In genomic region chr3:14847613-14848541, GRCh38 we compare ENCODE assay signal across 12 cellular contexts. TPM values are rescaled to one million over a fixed set of nuclear protein-coding genes. Genes with fewer than 3 reads are reported as not detected.
DNase-seq lines count a peak whose midpoint lies in the region; ATAC-seq and TF ChIP-seq lines count a peak whose summit lies in the region.
"Had no signal": no experiment of that assay in that cellular context is flagged by ENCODE, and none has a peak within 500 bp of the region (broad histone marks: within the 10 kb centered on the region; RNA-seq: fewer than 3 reads in every experiment).

No MANE protein-coding gene starts in this region.

- peak; percentile 49 for ATAC-seq in activated CD8-positive, alpha-beta memory T cell treated with anti-CD3 and anti-CD28 coated beads, Interleukin-2, amount 10 ng/mL, durations not matched to agents 7 days and 5 days
- ATAC-seq in upper lobe of left lung (ENCODE audit: low FRiP score in 2 of 2), result peak; percentile 50

- H3K4me3 Mint-ChIP-seq in activated CD8-positive, alpha-beta memory T cell treated with anti-CD3 and anti-CD28 coated beads, Interleukin-2, amount 10 ng/mL, durations not matched to agents 7 days and 5 days, result no peak overlapping the region
- H3K4me3 Mint-ChIP-seq in activated CD4-positive, alpha-beta memory T cell treated with anti-CD3 and anti-CD28 coated beads, Interleukin-2, amount 10 ng/mL, durations not matched to agents 7 days and 5 days, result no peak overlapping the region
- no peak overlapping the region for H3K4me3 Mint-ChIP-seq in mesothelial cell of epicardium
- H3K4me3 Mint-ChIP-seq: CD4-positive, CD25-positive, alpha-beta regulatory T cell; stimulated activated naive CD8-positive, alpha-beta T cell treated with anti-CD3 and anti-CD28 coated beads, Interleukin-15, Interleukin-2, amounts not matched to agents 100 ng/mL and 50 ng/mL, for 24 hours had no signal

- H3K27ac ChIP-seq in upper lobe of left lung, result peak overlapping the region; percentile 62 to 80 (median 68)

- H3K36me3 ChIP-seq in upper lobe of left lung, result no peaks in the 10 kb centered on the region

- WGBS in upper lobe of left lung, 2 donors, result 27 to 90% methylated on average over 3 to 15 of the region's 15 CpGs

- no peaks in the 10 kb centered on the region for H3K9me3 ChIP-seq in upper lobe of left lung

- DNase-seq in activated CD8-positive, alpha-beta memory T cell treated with anti-CD3 and anti-CD28 coated beads, Interleukin-2, amount 10 ng/mL, durations not matched to agents 7 days and 5 days, result peak; percentile 44
- DNase-seq in activated CD8-positive, alpha-beta memory T cell treated with anti-CD3 and anti-CD28 coated beads for 24 hours, result no peak
- DNase-seq in activated CD4-positive, alpha-beta memory T cell treated with anti-CD3 and anti-CD28 coated beads, Interleukin-2, amount 10 ng/mL, durations not matched to agents 7 days and 5 days, result peak; percentile 55
- DNase-seq in iPS-NIHi7 (ENCODE audit: extremely low spot score), result peak; percentile 95
- DNase-seq in upper lobe of left lung, result peak; percentile 52 to 60
- no peak for DNase-seq in GM03348 (ENCODE audit: low spot score)
- DNase-seq in NCI-H2029 treated with DMSO at 0.1 percent for 48 hours (lab: John Stamatoyannopoulos, UW), result no peak
- no peak for DNase-seq in mesothelial cell of epicardium (ENCODE audit: low spot score in 2 of 2, unreplicated experiment in 2 of 2)
- DNase-seq: naive B cell, SIG-M5 had no signal

- no peak for TF ChIP-seq POLR2A in upper lobe of left lung (IDR thresholded peaks at IDR 0.05)

- H3K36me3 Mint-ChIP-seq in activated CD8-positive, alpha-beta memory T cell treated with anti-CD3 and anti-CD28 coated beads, Interleukin-2, amount 10 ng/mL, durations not matched to agents 7 days and 5 days, result no peaks in the 10 kb centered on the region
- H3K36me3 Mint-ChIP-seq in activated CD4-positive, alpha-beta memory T cell treated with anti-CD3 and anti-CD28 coated beads, Interleukin-2, amount 10 ng/mL, durations not matched to agents 7 days and 5 days (ENCODE audit: low read depth), result no peaks in the 10 kb centered on the region
- no peaks in the 10 kb centered on the region for H3K36me3 Mint-ChIP-seq in mesothelial cell of epicardium
- H3K36me3 Mint-ChIP-seq: CD4-positive, CD25-positive, alpha-beta regulatory T cell; naive B cell had no signal

- H3K27me3 Mint-ChIP-seq in activated CD8-positive, alpha-beta memory T cell treated with anti-CD3 and anti-CD28 coated beads, Interleukin-2, amount 10 ng/mL, durations not matched to agents 7 days and 5 days, result peaks cover 17% of the 10 kb centered on the region
- peaks cover 31% of the 10 kb centered on the region for H3K27me3 Mint-ChIP-seq in activated CD4-positive, alpha-beta memory T cell treated with anti-CD3 and anti-CD28 coated beads, Interleukin-2, amount 10 ng/mL, durations not matched to agents 7 days and 5 days
- H3K27me3 Mint-ChIP-seq in mesothelial cell of epicardium (ENCODE audit: low read depth), result peaks cover 37% of the 10 kb centered on the region
- H3K27me3 Mint-ChIP-seq: stimulated activated naive CD8-positive, alpha-beta T cell treated with anti-CD3 and anti-CD28 coated beads, Interleukin-15, Interleukin-2, amounts not matched to agents 100 ng/mL and 50 ng/mL, for 24 hours had no signal

- POLR2A ChIA-PET in activated CD4-positive, alpha-beta memory T cell treated with anti-CD3 and anti-CD28 coated beads, Interleukin-2, amount 10 ng/mL, durations not matched to agents 7 days and 5 days (lab: Charles Lee), result interaction anchor here (1.3 kb wide), 1 partner anchor 17 kb away, joined by 5 read pairs; no protein-coding TSS in a partner anchor

- peaks cover 18 to 39% (median 32%) of the 10 kb centered on the region in 4 donors for H3K4me1 ChIP-seq in upper lobe of left lung

- peak in 2 of 4 donors; percentile 67 to 82 for TF ChIP-seq EP300 in upper lobe of left lung (IDR thresholded peaks at IDR 0.05)

- H3K27ac Mint-ChIP-seq in activated CD8-positive, alpha-beta memory T cell treated with anti-CD3 and anti-CD28 coated beads, Interleukin-2, amount 10 ng/mL, durations not matched to agents 7 days and 5 days, result peak overlapping the region; percentile 13
- H3K27ac Mint-ChIP-seq in activated CD4-positive, alpha-beta memory T cell treated with anti-CD3 and anti-CD28 coated beads, Interleukin-2, amount 10 ng/mL, durations not matched to agents 7 days and 5 days, result peak overlapping the region; percentile 33
- H3K27ac Mint-ChIP-seq in mesothelial cell of epicardium, result no peak overlapping the region
- H3K27ac Mint-ChIP-seq: CD4-positive, CD25-positive, alpha-beta regulatory T cell; stimulated activated naive CD8-positive, alpha-beta T cell treated with anti-CD3 and anti-CD28 coated beads, Interleukin-15, Interleukin-2, amounts not matched to agents 100 ng/mL and 50 ng/mL, for 24 hours had no signal

- TF ChIP-seq CTCF in upper lobe of left lung (IDR thresholded peaks at IDR 0.05), result no peak
- no peak for TF ChIP-seq CTCF in mesothelial cell of epicardium (IDR thresholded peaks at IDR 0.05; ENCODE audit: unreplicated experiment)

- H3K9me3 Mint-ChIP-seq in activated CD8-positive, alpha-beta memory T cell treated with anti-CD3 and anti-CD28 coated beads, Interleukin-2, amount 10 ng/mL, durations not matched to agents 7 days and 5 days (ENCODE audit: low read depth), result no peaks in the 10 kb centered on the region
- H3K9me3 Mint-ChIP-seq in activated CD4-positive, alpha-beta memory T cell treated with anti-CD3 and anti-CD28 coated beads, Interleukin-2, amount 10 ng/mL, durations not matched to agents 7 days and 5 days, result peaks cover 3% of the 10 kb centered on the region
- peaks cover 6% of the 10 kb centered on the region for H3K9me3 Mint-ChIP-seq in mesothelial cell of epicardium
- H3K9me3 Mint-ChIP-seq: stimulated activated naive CD8-positive, alpha-beta T cell treated with anti-CD3 and anti-CD28 coated beads, Interleukin-15, Interleukin-2, amounts not matched to agents 100 ng/mL and 50 ng/mL, for 24 hours had no signal

- no peaks in the 10 kb centered on the region for H3K27me3 ChIP-seq in upper lobe of left lung

- CTCF ChIA-PET in activated CD8-positive, alpha-beta memory T cell treated with anti-CD3 and anti-CD28 coated beads, Interleukin-2, amount 10 ng/mL, durations not matched to agents 7 days and 5 days (lab: Charles Lee), result interaction anchor here (1.3 kb wide), 1 partner anchor 10 kb away, joined by 3 read pairs; no protein-coding TSS in a partner anchor
- CTCF ChIA-PET in activated CD4-positive, alpha-beta memory T cell treated with anti-CD3 and anti-CD28 coated beads, Interleukin-2, amount 10 ng/mL, durations not matched to agents 7 days and 5 days (lab: Charles Lee), result interaction anchor here (0.9 to 1.0 kb wide), 2 partner anchors 10 to 79 kb away, joined by 3 to 4 read pairs; no protein-coding TSS in a partner anchor

- peaks cover 17% of the 10 kb centered on the region for H3K4me1 Mint-ChIP-seq in activated CD8-positive, alpha-beta memory T cell treated with anti-CD3 and anti-CD28 coated beads, Interleukin-2, amount 10 ng/mL, durations not matched to agents 7 days and 5 days
- H3K4me1 Mint-ChIP-seq in activated CD4-positive, alpha-beta memory T cell treated with anti-CD3 and anti-CD28 coated beads, Interleukin-2, amount 10 ng/mL, durations not matched to agents 7 days and 5 days, result peaks cover 36% of the 10 kb centered on the region
- H3K4me1 Mint-ChIP-seq in mesothelial cell of epicardium, result peaks cover 24% of the 10 kb centered on the region
- H3K4me1 Mint-ChIP-seq: CD4-positive, CD25-positive, alpha-beta regulatory T cell had no signal

- H3K4me3 ChIP-seq in upper lobe of left lung, result no peak overlapping the region

RNA-seq across cellular contexts. Expression of gene FGD5, which starts 29.1 kb away (rescaled TPM):
- total RNA-seq in activated CD8-positive, alpha-beta memory T cell treated with anti-CD3 and anti-CD28 coated beads, Interleukin-2, amount 10 ng/mL, durations not matched to agents 7 days and 5 days, result not detected
- total RNA-seq in activated CD4-positive, alpha-beta memory T cell treated with anti-CD3 and anti-CD28 coated beads, Interleukin-2, amount 10 ng/mL, durations not matched to agents 7 days and 5 days, result under 1 TPM in 1 of 2 experiments, not detected in 1; 0.10 TPM
- total RNA-seq in upper lobe of left lung (10 to 100 TPM; 26.8 to 90.4 (median 57.2) TPM), mesothelial cell of epicardium (3.2 to 3.5 TPM (median 3.4 TPM) in 3 replicates)

Comparison
In these comparisons a context has a peak if more than half of its experiments do, and no peak if none do; other contexts are left out.
1. DNase-seq: peak in activated CD8-positive, alpha-beta memory T cell treated with anti-CD3 and anti-CD28 coated beads, Interleukin-2, amount 10 ng/mL, durations not matched to agents 7 days and 5 days (single experiment), activated CD4-positive, alpha-beta memory T cell treated with anti-CD3 and anti-CD28 coated beads, Interleukin-2, amount 10 ng/mL, durations not matched to agents 7 days and 5 days (single experiment), iPS-NIHi7 (single experiment) and upper lobe of left lung (2 of 2); none in activated CD8-positive, alpha-beta memory T cell treated with anti-CD3 and anti-CD28 coated beads for 24 hours (single experiment), GM03348 (single experiment), NCI-H2029 treated with DMSO at 0.1 percent for 48 hours (single experiment) and mesothelial cell of epicardium (0 of 2).